13 cellular contexts compared by ENCODE assay signal in the genomic region with DNA sequence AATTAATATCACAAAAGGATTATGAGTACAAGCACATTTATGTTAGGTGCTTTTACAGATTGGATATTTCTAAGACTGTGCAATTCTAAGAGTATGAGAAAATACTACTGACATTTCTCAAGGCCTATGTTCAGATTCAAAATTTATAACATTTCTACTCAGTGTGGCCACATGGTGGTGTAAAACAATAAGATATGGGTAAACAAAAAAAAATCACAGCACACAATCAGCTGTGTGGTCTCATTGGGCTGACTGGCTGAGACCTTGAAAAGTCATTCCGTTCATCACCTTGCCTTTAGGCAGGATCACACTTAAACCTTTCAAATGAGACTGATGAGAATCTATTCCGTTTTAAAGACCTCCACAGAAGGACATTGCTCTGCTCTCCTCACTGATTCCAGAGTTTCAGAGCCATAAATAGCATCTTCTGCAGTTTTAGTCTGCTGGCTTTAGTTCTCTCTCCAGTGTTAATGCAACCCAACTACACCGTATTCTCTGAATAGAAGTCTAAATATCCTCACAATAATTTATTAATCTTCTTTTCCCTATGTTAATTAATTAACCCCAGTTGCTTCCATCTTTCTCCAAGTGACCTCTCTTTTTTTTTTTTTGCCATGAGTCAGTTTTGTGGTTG.
DNase-seq lines count a peak whose midpoint lies in the region; ATAC-seq, FAIRE-seq and TF ChIP-seq lines count a peak whose summit lies in the region.
"Had no signal": no experiment of that assay in that cellular context is flagged by ENCODE, and none has a peak within 500 bp of the region (broad histone marks: within the 10 kb centered on the region; RNA-seq: fewer than 3 reads in every experiment).

No MANE protein-coding gene starts in this region.

- H3K14ac ChIP-seq in H1 (ENCODE audit: insufficient read length), result no peak overlapping the region

- peak; percentile 7 for FAIRE-seq in H1 (lab: Jason Lieb, UNC)
- FAIRE-seq: bronchial epithelial cell had no signal

- CTCF ChIA-PET in H1 (lab: Charles Lee; ENCODE audit: partially characterized antibody), result interaction anchor here (0.7 to 0.9 kb wide), 3 partner anchors 36 to 69 kb away, joined by 3 read pairs; no protein-coding TSS in a partner anchor

- no peaks in the 10 kb centered on the region for H3K27me3 Mint-ChIP-seq in stimulated activated naive CD8-positive, alpha-beta T cell treated with anti-CD3 and anti-CD28 coated beads, Interleukin-15, amount 100 ng/mL, for 72 hours

- H3K23ac ChIP-seq in H1 (ENCODE audit: insufficient read length), result no peak overlapping the region

- no peak overlapping the region for H3K4ac ChIP-seq in H1 (replicated peaks; ENCODE audit: insufficient read length, low read depth, low read length)

- no peak overlapping the region for H2BK15ac ChIP-seq in H1 (ENCODE audit: low read length)

- H2AK5ac ChIP-seq in H1 (ENCODE audit: low read depth, low read length), result no peak overlapping the region

- H2BK120ac ChIP-seq in H1 (replicated peaks; ENCODE audit: low read depth, low read length), result no peak overlapping the region

- no peak for TF ChIP-seq EP300 in H1 (IDR thresholded peaks at IDR 0.05; ENCODE audit: borderline replicate concordance in 1 of 2, low read depth in 2 of 2, low read length in 2 of 2)

- TF ChIP-seq POLR2A in H1 (IDR thresholded peaks at IDR 0.05; ENCODE audit: control extremely low read depth in 1 of 2, low read depth in 2 of 2, low read length in 2 of 2), result no peak

- H3K4me3 ChIP-seq in H1 (ENCODE audit: extremely low read depth in 1 of 4, insufficient read depth in 2 of 4, low read depth in 3 of 4, low read length in 4 of 4), result no peak overlapping the region
- H3K4me3 ChIP-seq: tibial artery had no signal

- H3K79me2 ChIP-seq in H1 (ENCODE audit: control insufficient read depth in 1 of 2, insufficient read depth in 2 of 2, low read length in 2 of 2), result no peaks in the 10 kb centered on the region

- H3K23me2 ChIP-seq in H1 (ENCODE audit: low read depth, low read length), result peaks cover 2% of the 10 kb centered on the region; the same call in 1 of the 2 replicates

- no peak overlapping the region for H4K8ac ChIP-seq in H1 (ENCODE audit: extremely low read depth, insufficient read depth, low read length)

- H3K27ac Mint-ChIP-seq in stimulated activated naive CD8-positive, alpha-beta T cell treated with anti-CD3 and anti-CD28 coated beads, Interleukin-15, amount 100 ng/mL, for 72 hours, result no peak overlapping the region
- H3K27ac Mint-ChIP-seq: activated CD8-positive, alpha-beta T cell treated with anti-CD3 and anti-CD28 coated beads, Interleukin-2, amount 10 ng/mL, durations not matched to agents 7 days and 5 days; natural killer cell had no signal

- TF ChIP-seq RAD21 in H1 (IDR thresholded peaks at IDR 0.05 in 1 of 2, conservative IDR thresholded peaks at IDR 0.05 in 1 of 2; ENCODE audit: low read depth in 2 of 2, low read length in 2 of 2), result peak; percentile 54 to 56

- H3K9ac ChIP-seq in H1 (replicated peaks in 1 of 4; ENCODE audit: extremely low read depth in 1 of 4, low read depth in 3 of 4, low read length in 3 of 4), result no peak overlapping the region

- H3K56ac ChIP-seq in H1 (replicated peaks; ENCODE audit: insufficient read length, low read depth, low read length), result no peak overlapping the region

- H3K4me1 ChIP-seq in H1 (replicated peaks in 1 of 4; ENCODE audit: control insufficient read depth in 3 of 4, insufficient read depth in 4 of 4, low read length in 3 of 4), result no peaks in the 10 kb centered on the region
- H3K4me1 ChIP-seq: tibial artery had no signal

- no peaks in the 10 kb centered on the region for H4K20me1 ChIP-seq in H1 (replicated peaks in 1 of 2; ENCODE audit: control insufficient read depth in 1 of 2, insufficient read depth in 2 of 2, low read length in 2 of 2)

- no peak overlapping the region for H4K5ac ChIP-seq in H1 (ENCODE audit: insufficient read length, low read depth, low read length)

- DNase-seq in NCI-H146 (lab: John Stamatoyannopoulos, UW), result peak; percentile 26
- DNase-seq in NCI-H146 treated with DMSO at 0.1 percent for 48 hours (lab: John Stamatoyannopoulos, UW; ENCODE audit: unreplicated experiment), result no peak
- DNase-seq in NCI-H2227 (lab: John Stamatoyannopoulos, UW; ENCODE audit: unreplicated experiment), result peak; percentile 46
- DNase-seq in H1 (ENCODE audit: low read depth in 1 of 2, low spot score in 2 of 2), result no peak
- DNase-seq in pons (ENCODE audit: low spot score), result peak; percentile 64
- DNase-seq in stimulated activated naive CD8-positive, alpha-beta T cell treated with anti-CD3 and anti-CD28 coated beads, Interleukin-15, amount 100 ng/mL, for 72 hours, result no peak
- no peak for DNase-seq in cerebellar nuclear complex (lab: John Stamatoyannopoulos, UW)
- DNase-seq: activated CD8-positive, alpha-beta T cell treated with anti-CD3 and anti-CD28 coated beads, Interleukin-2, amount 10 ng/mL, durations not matched to agents 7 days and 5 days; natural killer cell; stimulated activated CD4-positive, alpha-beta T cell treated with anti-CD3 and anti-CD28 coated beads, Interleukin-4, amount 100 ng/mL, for 24 hours; tibial artery had no signal

- H2BK5ac ChIP-seq in H1 (ENCODE audit: low read depth, low read length), result no peak overlapping the region

- peaks cover 0 to 5% of the 10 kb centered on the region in 2 donors for H3K9me3 Mint-ChIP-seq in stimulated activated naive CD8-positive, alpha-beta T cell treated with anti-CD3 and anti-CD28 coated beads, Interleukin-15, amount 100 ng/mL, for 72 hours

- H2BK12ac ChIP-seq in H1 (ENCODE audit: low read depth, low read length), result no peak overlapping the region

- WGBS in H1 (ENCODE audit: extremely low coverage in 1 of 2, insufficient coverage in 1 of 2, insufficient read length in 1 of 2, insufficient replicate concordance in 2 of 2, low coverage in 1 of 2, low lambda C conversion rate in 2 of 2, missing lambda C conversion rate in 1 of 2), 2 experiments, result 74% methylated on average over 3 of the region's 3 CpGs; no CpG with 5 or more reads in 1 of the 2 experiments

- TF ChIP-seq CTCF in H1 (IDR thresholded peaks at IDR 0.05; ENCODE audit: control extremely low read depth in 1 of 3, insufficient read depth in 1 of 3, low read depth in 1 of 3, low read length in 3 of 3), result no peak; a peak in 1 of 4 replicates

- no peaks in the 10 kb centered on the region for H3K79me1 ChIP-seq in H1 (ENCODE audit: low read depth, low read length)

- H3K36me3 ChIP-seq in H1 (ENCODE audit: control insufficient read depth in 2 of 4, insufficient read depth in 4 of 4, low read length in 3 of 4), result no peaks in the 10 kb centered on the region
- H3K36me3 ChIP-seq: tibial artery had no signal

- peak overlapping the region; percentile 77 for H2AFZ ChIP-seq in H1 (ENCODE audit: low read length)

- H3K9me3 ChIP-seq in H1 (ENCODE audit: insufficient read depth in 2 of 2, low read depth in 1 of 2, low read length in 1 of 2), result no peaks in the 10 kb centered on the region
- H3K9me3 ChIP-seq: tibial artery had no signal

- H3K4me1 Mint-ChIP-seq in stimulated activated naive CD8-positive, alpha-beta T cell treated with anti-CD3 and anti-CD28 coated beads, Interleukin-15, amount 100 ng/mL, for 72 hours, result no peaks in the 10 kb centered on the region
- H3K4me1 Mint-ChIP-seq: natural killer cell had no signal

- no peak overlapping the region for H3K4me2 ChIP-seq in H1 (ENCODE audit: insufficient read depth in 1 of 2, low read depth in 2 of 2, low read length in 2 of 2)

- POLR2A ChIA-PET in H1 (lab: Charles Lee; ENCODE audit: partially characterized antibody), result interaction anchor here (1.1 kb wide), 1 partner anchor 229 kb away, joined by 3 read pairs; no protein-coding TSS in a partner anchor

- H3K4me3 Mint-ChIP-seq in stimulated activated naive CD8-positive, alpha-beta T cell treated with anti-CD3 and anti-CD28 coated beads, Interleukin-15, amount 100 ng/mL, for 72 hours, result no peak overlapping the region
- H3K4me3 Mint-ChIP-seq: activated CD8-positive, alpha-beta T cell treated with anti-CD3 and anti-CD28 coated beads, Interleukin-2, amount 10 ng/mL, durations not matched to agents 7 days and 5 days; natural killer cell had no signal

- H2BK20ac ChIP-seq in H1 (ENCODE audit: low read length), result no peak overlapping the region

- H4K91ac ChIP-seq in H1 (replicated peaks; ENCODE audit: insufficient read length, low read length), result no peak overlapping the region

- no peak overlapping the region for H3K18ac ChIP-seq in H1 (ENCODE audit: extremely low read depth, low read length)

- no peak for ATAC-seq in GM18520 (IDR thresholded peaks at IDR 0.05; ENCODE audit: unreplicated experiment)
- ATAC-seq in stimulated activated naive CD8-positive, alpha-beta T cell treated with anti-CD3 and anti-CD28 coated beads, Interleukin-15, amount 100 ng/mL, for 72 hours, result no peak
- ATAC-seq: activated CD8-positive, alpha-beta T cell treated with anti-CD3 and anti-CD28 coated beads, Interleukin-2, amount 10 ng/mL, durations not matched to agents 7 days and 5 days; natural killer cell had no signal

- no peaks in the 10 kb centered on the region for H3K27me3 ChIP-seq in H1 (replicated peaks in 1 of 4; ENCODE audit: control insufficient read depth in 3 of 4, extremely low read depth in 1 of 4, insufficient read depth in 3 of 4, low read length in 3 of 4)
- H3K27me3 ChIP-seq: tibial artery had no signal

- no peak overlapping the region for H3K27ac ChIP-seq in H1 (ENCODE audit: low read depth, low read length)
- H3K27ac ChIP-seq: tibial artery had no signal

TF ChIP-seq in H1, 55 proteins besides CTCF, POLR2A, EP300 and RAD21:
- no peak for TF ChIP-seq SP2 (IDR thresholded peaks at IDR 0.05; ENCODE audit: low read length)
- no peak for TF ChIP-seq YY1 (IDR thresholded peaks at IDR 0.05; ENCODE audit: low read depth, low read length)
- no peak for TF ChIP-seq CBX8 (IDR thresholded peaks at IDR 0.05; ENCODE audit: borderline replicate concordance, low read depth, low read length)
- no peak for TF ChIP-seq GTF2F1 (IDR thresholded peaks at IDR 0.05; ENCODE audit: borderline replicate concordance, low read depth, low read length)
- no peak for TF ChIP-seq KDM4A (IDR thresholded peaks at IDR 0.05; ENCODE audit: low read depth, low read length, severe bottlenecking)
- TF ChIP-seq JUND (IDR thresholded peaks at IDR 0.05; ENCODE audit: low read length), result no peak
- no peak for TF ChIP-seq CTBP2 (IDR thresholded peaks at IDR 0.05; ENCODE audit: borderline replicate concordance, insufficient read depth, insufficient read length, low read length)

Comparison
In these comparisons a context has a peak if more than half of its experiments do, and no peak if none do; other contexts are left out.
1. DNase-seq: peak in NCI-H146 (single experiment), NCI-H2227 (single experiment) and pons (single experiment); none in NCI-H146 treated with DMSO at 0.1 percent for 48 hours (single experiment), H1 (0 of 2), stimulated activated naive CD8-positive, alpha-beta T cell treated with anti-CD3 and anti-CD28 coated beads, Interleukin-15, amount 100 ng/mL, for 72 hours (0 of 2) and cerebellar nuclear complex (0 of 2).